In genomic region chr4:135464311-135464710, GRCh38 we compare ENCODE assay signal across 11 cellular contexts.
"Had no signal": no experiment of that assay in that cellular context is flagged by ENCODE, and none has a peak within 500 bp of the region (broad histone marks: within the 10 kb centered on the region; RNA-seq: fewer than 3 reads in every experiment).

No MANE protein-coding gene starts in this region.

- H3K9me3 Mint-ChIP-seq: HFFc6 had no signal

- H3K4me3 Mint-ChIP-seq: GM23338, H9 had no signal

- DNase-seq: GM23248, GOT3, H7, H9, HCEC 1CT, HFFc6 had no signal

- FAIRE-seq: H1, H54 had no signal

- H3K4me2 ChIP-seq: GM23338 had no signal

- H3K27ac ChIP-seq: GM23248 had no signal

- H3K9me3 ChIP-seq: HAP-1 had no signal

- H3K4me3 ChIP-seq: GM23248, GM23338, HAP-1 had no signal

- H3K27ac Mint-ChIP-seq: GM23338, H9, HFFc6 had no signal

- H2AFZ ChIP-seq: GM23248, GM23338 had no signal

- ATAC-seq: GM23338, HCT116 had no signal

- H3K4me1 Mint-ChIP-seq: GM23338, H9 had no signal

- H3K4me1 ChIP-seq: HAP-1 had no signal

- H3K36me3 ChIP-seq: HAP-1 had no signal

- H3K9ac ChIP-seq: GM23248 had no signal
